ENCODE assay signal across 2 cellular contexts in genomic region chr2:233325814-233326213, GRCh38.
A peak's percentile ranks its signal among the peaks of the same experiment; 100 is the strongest.
TF ChIP-seq lines count a peak whose summit lies in the region.

No MANE protein-coding gene starts in this region.

TF ChIP-seq in SK-N-SH, 30 proteins besides CTCF, POLR2A, EP300 and RAD21 (continued from another document):
- TF ChIP-seq, protein P1, sequence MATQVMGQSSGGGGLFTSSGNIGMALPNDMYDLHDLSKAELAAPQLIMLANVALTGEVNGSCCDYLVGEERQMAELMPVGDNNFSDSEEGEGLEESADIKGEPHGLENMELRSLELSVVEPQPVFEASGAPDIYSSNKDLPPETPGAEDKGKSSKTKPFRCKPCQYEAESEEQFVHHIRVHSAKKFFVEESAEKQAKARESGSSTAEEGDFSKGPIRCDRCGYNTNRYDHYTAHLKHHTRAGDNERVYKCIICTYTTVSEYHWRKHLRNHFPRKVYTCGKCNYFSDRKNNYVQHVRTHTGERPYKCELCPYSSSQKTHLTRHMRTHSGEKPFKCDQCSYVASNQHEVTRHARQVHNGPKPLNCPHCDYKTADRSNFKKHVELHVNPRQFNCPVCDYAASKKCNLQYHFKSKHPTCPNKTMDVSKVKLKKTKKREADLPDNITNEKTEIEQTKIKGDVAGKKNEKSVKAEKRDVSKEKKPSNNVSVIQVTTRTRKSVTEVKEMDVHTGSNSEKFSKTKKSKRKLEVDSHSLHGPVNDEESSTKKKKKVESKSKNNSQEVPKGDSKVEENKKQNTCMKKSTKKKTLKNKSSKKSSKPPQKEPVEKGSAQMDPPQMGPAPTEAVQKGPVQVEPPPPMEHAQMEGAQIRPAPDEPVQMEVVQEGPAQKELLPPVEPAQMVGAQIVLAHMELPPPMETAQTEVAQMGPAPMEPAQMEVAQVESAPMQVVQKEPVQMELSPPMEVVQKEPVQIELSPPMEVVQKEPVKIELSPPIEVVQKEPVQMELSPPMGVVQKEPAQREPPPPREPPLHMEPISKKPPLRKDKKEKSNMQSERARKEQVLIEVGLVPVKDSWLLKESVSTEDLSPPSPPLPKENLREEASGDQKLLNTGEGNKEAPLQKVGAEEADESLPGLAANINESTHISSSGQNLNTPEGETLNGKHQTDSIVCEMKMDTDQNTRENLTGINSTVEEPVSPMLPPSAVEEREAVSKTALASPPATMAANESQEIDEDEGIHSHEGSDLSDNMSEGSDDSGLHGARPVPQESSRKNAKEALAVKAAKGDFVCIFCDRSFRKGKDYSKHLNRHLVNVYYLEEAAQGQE (IDR thresholded peaks at IDR 0.05; ENCODE audit: low read depth, low read length), result peak; percentile 44; the same call in 1 of the 2 replicates

TF ChIP-seq in SK-N-SH treated with all-trans-retinoic acid at 6 μM for 48 hours, 23 proteins besides CTCF, POLR2A, EP300 and RAD21 (continued from another document):
- TF ChIP-seq, protein P2, sequence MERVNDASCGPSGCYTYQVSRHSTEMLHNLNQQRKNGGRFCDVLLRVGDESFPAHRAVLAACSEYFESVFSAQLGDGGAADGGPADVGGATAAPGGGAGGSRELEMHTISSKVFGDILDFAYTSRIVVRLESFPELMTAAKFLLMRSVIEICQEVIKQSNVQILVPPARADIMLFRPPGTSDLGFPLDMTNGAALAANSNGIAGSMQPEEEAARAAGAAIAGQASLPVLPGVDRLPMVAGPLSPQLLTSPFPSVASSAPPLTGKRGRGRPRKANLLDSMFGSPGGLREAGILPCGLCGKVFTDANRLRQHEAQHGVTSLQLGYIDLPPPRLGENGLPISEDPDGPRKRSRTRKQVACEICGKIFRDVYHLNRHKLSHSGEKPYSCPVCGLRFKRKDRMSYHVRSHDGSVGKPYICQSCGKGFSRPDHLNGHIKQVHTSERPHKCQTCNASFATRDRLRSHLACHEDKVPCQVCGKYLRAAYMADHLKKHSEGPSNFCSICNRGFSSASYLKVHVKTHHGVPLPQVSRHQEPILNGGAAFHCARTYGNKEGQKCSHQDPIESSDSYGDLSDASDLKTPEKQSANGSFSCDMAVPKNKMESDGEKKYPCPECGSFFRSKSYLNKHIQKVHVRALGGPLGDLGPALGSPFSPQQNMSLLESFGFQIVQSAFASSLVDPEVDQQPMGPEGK (CRISPR knock-in tag; IDR thresholded peaks at IDR 0.05; ENCODE audit: borderline replicate concordance), result no peak
- TF ChIP-seq BACH2 (CRISPR knock-in tag; IDR thresholded peaks at IDR 0.05; ENCODE audit: borderline replicate concordance) (no peak), PPARA (CRISPR knock-in tag; IDR thresholded peaks at IDR 0.05; ENCODE audit: borderline replicate concordance) (no peak), ZNF70 (CRISPR knock-in tag; IDR thresholded peaks at IDR 0.05) (no peak), ZC3H10 (CRISPR knock-in tag; IDR thresholded peaks at IDR 0.05) (no peak), POU6F1 (CRISPR knock-in tag; IDR thresholded peaks at IDR 0.05; ENCODE audit: borderline replicate concordance, low read depth) (no peak), ISL1 (CRISPR knock-in tag; IDR thresholded peaks at IDR 0.05) (no peak), TOX (CRISPR knock-in tag; IDR thresholded peaks at IDR 0.05; ENCODE audit: borderline replicate concordance) (no peak), RARB (CRISPR knock-in tag; IDR thresholded peaks at IDR 0.05) (no peak)
